11 cellular contexts compared by ENCODE assay signal in the genomic region with DNA sequence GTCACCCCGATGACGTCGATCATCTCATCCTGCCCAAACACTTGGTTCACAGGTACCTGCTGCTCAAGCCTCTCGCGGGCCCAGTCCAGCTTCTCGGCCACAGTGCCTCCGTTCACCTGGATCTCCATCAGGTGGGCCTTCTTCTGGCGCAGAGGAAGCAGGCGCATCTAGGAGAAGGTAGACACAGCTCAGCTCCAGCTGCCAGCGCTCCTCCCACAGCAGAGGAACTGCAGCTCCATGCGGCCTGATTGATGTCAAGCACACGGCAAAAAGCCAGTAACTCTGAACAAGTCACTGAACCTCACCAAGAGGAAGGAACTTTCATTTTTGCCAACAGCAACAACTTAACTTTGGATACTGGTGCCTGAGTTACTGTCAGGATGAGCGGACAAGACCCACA. TPM values are rescaled to one million over a fixed set of nuclear protein-coding genes. Genes with fewer than 3 reads are reported as not detected.
DNase-seq lines count a peak whose midpoint lies in the region; ATAC-seq and TF ChIP-seq lines count a peak whose summit lies in the region.
"Had no signal": no experiment of that assay in that cellular context is flagged by ENCODE, and none has a peak within 500 bp of the region (broad histone marks: within the 10 kb centered on the region; RNA-seq: fewer than 3 reads in every experiment).

No MANE protein-coding gene starts in this region.

- H3K27me3 Mint-ChIP-seq in CD4-positive, alpha-beta memory T cell, result no peaks in the 10 kb centered on the region
- H3K27me3 Mint-ChIP-seq in chondrocyte (ENCODE audit: low read depth) (no peaks in the 10 kb centered on the region), natural killer cell (ENCODE audit: low read depth in 2 of 2) (no peaks in the 10 kb centered on the region)

- TF ChIP-seq CTCF in chondrocyte (IDR thresholded peaks at IDR 0.05), result no peak
- TF ChIP-seq CTCF in natural killer cell (IDR thresholded peaks at IDR 0.05), result no peak

- CTCF ChIA-PET in CD4-positive, alpha-beta memory T cell (lab: Charles Lee; ENCODE audit: partially characterized antibody), result interaction anchor here (0.7 to 12.4 kb wide), 17 partner anchors 9 to 1367 kb away, joined by 3 to 477 read pairs (median 3); partner anchors contain the start of gene CBX7

- DNase-seq in CD4-positive, alpha-beta memory T cell, result no peak
- DNase-seq in MG63, result no peak
- no peak for DNase-seq in chondrocyte (ENCODE audit: low spot score)
- DNase-seq in natural killer cell, result no peak
- DNase-seq in T1000 (lab: John Stamatoyannopoulos, UW), result no peak
- DNase-seq in T-helper 9 cell, result no peak
- DNase-seq in NCI-H2227 treated with DMSO at 0.1 percent for 48 hours (lab: John Stamatoyannopoulos, UW), result no peak
- no peak for DNase-seq in SHP77 (lab: John Stamatoyannopoulos, UW)
- DNase-seq: erythroblast, NCI-H2029 had no signal

- H3K9me3 ChIP-seq in CD4-positive, alpha-beta memory T cell (ENCODE audit: control insufficient read depth in 1 of 2, low read length in 2 of 2), result no peaks in the 10 kb centered on the region
- H3K9me3 ChIP-seq in MG63, result peaks cover 4% of the 10 kb centered on the region; the same call in 1 of the 2 replicates

- ATAC-seq in natural killer cell, result no peak
- ATAC-seq: activated CD4-positive, CD25-positive, alpha-beta regulatory T cell treated with anti-CD3 and anti-CD28 coated beads, Interleukin-2, amount 50 U/mL, for 24 hours had no signal

- POLR2A ChIA-PET in CD4-positive, alpha-beta memory T cell (lab: Charles Lee; ENCODE audit: partially characterized antibody), result interaction anchor here (1.1 to 12.5 kb wide), 12 partner anchors 9 to 444 kb away, joined by 3 to 433 read pairs (median 4); partner anchors contain the start of genes ATF4, CBX6, MIEF1 and PDGFB

- no peak overlapping the region for H3K4me3 ChIP-seq in CD4-positive, alpha-beta memory T cell (ENCODE audit: low read length in 2 of 2)
- peak overlapping the region; percentile 91 for H3K4me3 ChIP-seq in MG63

- peak overlapping the region in 5 of 7 donors; percentile 36 to 76 (median 55) for H3K27ac Mint-ChIP-seq in CD4-positive, alpha-beta memory T cell
- H3K27ac Mint-ChIP-seq in chondrocyte (ENCODE audit: unreplicated experiment) (peak overlapping the region; percentile 100), natural killer cell (peak overlapping the region; percentile 16 to 100)

- H3K4me1 Mint-ChIP-seq in CD4-positive, alpha-beta memory T cell, result peaks cover 28 to 61% (median 47%) of the 10 kb centered on the region in 4 donors
- H3K4me1 Mint-ChIP-seq in chondrocyte (ENCODE audit: low read depth) (peaks cover 79% of the 10 kb centered on the region), natural killer cell (peaks cover 39 to 69% of the 10 kb centered on the region in 2 donors)

- peak overlapping the region in 1 of 8 donors; percentile 17 for H3K4me3 Mint-ChIP-seq in CD4-positive, alpha-beta memory T cell
- H3K4me3 Mint-ChIP-seq in chondrocyte (ENCODE audit: unreplicated experiment) (peak overlapping the region; percentile 98), natural killer cell (no peak overlapping the region)

- H3K4me1 ChIP-seq in CD4-positive, alpha-beta memory T cell (ENCODE audit: insufficient read depth, low read length), result peaks cover 53% of the 10 kb centered on the region

- H3K36me3 ChIP-seq in CD4-positive, alpha-beta memory T cell (ENCODE audit: insufficient read depth, low read length), result peaks cover 65% of the 10 kb centered on the region
- H3K36me3 ChIP-seq in MG63, result peaks cover 81% of the 10 kb centered on the region

- no peaks in the 10 kb centered on the region for H3K27me3 ChIP-seq in CD4-positive, alpha-beta memory T cell (ENCODE audit: insufficient read depth, low read length)
- no peaks in the 10 kb centered on the region; the same call in 1 of the 2 replicates for H3K27me3 ChIP-seq in MG63

- peak overlapping the region; percentile 83 for H3K27ac ChIP-seq in CD4-positive, alpha-beta memory T cell (ENCODE audit: low read depth, low read length)

- intact Hi-C loops in CD4-positive, alpha-beta memory T cell (cut with micrococcal nuclease), result loop anchor here (5.0 kb wide), 1 partner anchor 608 kb away; the partner anchor contains the start of gene GTPBP1
- intact Hi-C loops in natural killer cell (cut with micrococcal nuclease), result loop anchor here (5.0 kb wide), 1 partner anchor 308 kb away; no protein-coding TSS in a partner anchor

- H3K36me3 Mint-ChIP-seq in CD4-positive, alpha-beta memory T cell, result peaks cover 51 to 89% of the 10 kb centered on the region in 2 donors
- H3K36me3 Mint-ChIP-seq in chondrocyte (ENCODE audit: low read depth) (peaks cover 59% of the 10 kb centered on the region), natural killer cell (no peaks in the 10 kb centered on the region)

- H3K9me3 Mint-ChIP-seq in CD4-positive, alpha-beta memory T cell, result peaks cover 0 to 8% (median 0%) of the 10 kb centered on the region in 8 donors
- H3K9me3 Mint-ChIP-seq in chondrocyte (ENCODE audit: low read depth), result no peaks in the 10 kb centered on the region
- H3K9me3 Mint-ChIP-seq in natural killer cell, result no peaks in the 10 kb centered on the region

RNA-seq across cellular contexts. Expression of gene RPL3, which starts 4.0 kb away (rescaled TPM):
- total RNA-seq in CD4-positive, alpha-beta memory T cell, result 1,000 to 10,000 TPM; 3,492 to 3,635 TPM
- 1,000 to 10,000 TPM; 3,292 to 4,075 TPM for polyA plus RNA-seq in CD4-positive, alpha-beta memory T cell
- 2,271 and 3,763 TPM in 2 replicates for total RNA-seq in MG63 (2014; rRNA removed; shearing (Covaris generic); ENCODE audit: low replicate concordance)
- total RNA-seq in chondrocyte, result 1,302 to 1,415 TPM (median 1,326 TPM) in 3 replicates
- 1,000 to 10,000 TPM; 1,534 to 1,757 (median 1,614) TPM for total RNA-seq in natural killer cell

RNA-seq across cellular contexts. Expression of gene SYNGR1, which starts 34.4 kb away (rescaled TPM):
- total RNA-seq in CD4-positive, alpha-beta memory T cell, result not detected
- under 1 TPM; 0.30 to 0.62 TPM for polyA plus RNA-seq in CD4-positive, alpha-beta memory T cell
- total RNA-seq in MG63 (2014; rRNA removed; shearing (Covaris generic); ENCODE audit: low replicate concordance), result 32.3 and 58.3 TPM in 2 replicates
- total RNA-seq in chondrocyte, result 15.0 to 18.4 TPM (median 16.5 TPM) in 3 replicates
- total RNA-seq in natural killer cell, result 10 to 100 TPM; 30.3 to 35.7 (median 31.3) TPM

Comparison
In these comparisons a context has a peak if more than half of its experiments do, and no peak if none do; other contexts are left out.
1. RNA of gene SYNGR1, which starts 34.4 kb away (total RNA-seq): 32.3 to 58.3 TPM in MG63, 30.3 to 35.7 TPM in natural killer cell and 15.0 to 18.4 TPM in chondrocyte; not detected in CD4-positive, alpha-beta memory T cell; every median in the first group is over 10 times any median in the second.
2. Peak in every context shown above with its lines, with median percentiles within 50 percentile points of each other: H3K27ac Mint-ChIP-seq.